1 cellular context compared by ENCODE assay signal in the genomic region with DNA sequence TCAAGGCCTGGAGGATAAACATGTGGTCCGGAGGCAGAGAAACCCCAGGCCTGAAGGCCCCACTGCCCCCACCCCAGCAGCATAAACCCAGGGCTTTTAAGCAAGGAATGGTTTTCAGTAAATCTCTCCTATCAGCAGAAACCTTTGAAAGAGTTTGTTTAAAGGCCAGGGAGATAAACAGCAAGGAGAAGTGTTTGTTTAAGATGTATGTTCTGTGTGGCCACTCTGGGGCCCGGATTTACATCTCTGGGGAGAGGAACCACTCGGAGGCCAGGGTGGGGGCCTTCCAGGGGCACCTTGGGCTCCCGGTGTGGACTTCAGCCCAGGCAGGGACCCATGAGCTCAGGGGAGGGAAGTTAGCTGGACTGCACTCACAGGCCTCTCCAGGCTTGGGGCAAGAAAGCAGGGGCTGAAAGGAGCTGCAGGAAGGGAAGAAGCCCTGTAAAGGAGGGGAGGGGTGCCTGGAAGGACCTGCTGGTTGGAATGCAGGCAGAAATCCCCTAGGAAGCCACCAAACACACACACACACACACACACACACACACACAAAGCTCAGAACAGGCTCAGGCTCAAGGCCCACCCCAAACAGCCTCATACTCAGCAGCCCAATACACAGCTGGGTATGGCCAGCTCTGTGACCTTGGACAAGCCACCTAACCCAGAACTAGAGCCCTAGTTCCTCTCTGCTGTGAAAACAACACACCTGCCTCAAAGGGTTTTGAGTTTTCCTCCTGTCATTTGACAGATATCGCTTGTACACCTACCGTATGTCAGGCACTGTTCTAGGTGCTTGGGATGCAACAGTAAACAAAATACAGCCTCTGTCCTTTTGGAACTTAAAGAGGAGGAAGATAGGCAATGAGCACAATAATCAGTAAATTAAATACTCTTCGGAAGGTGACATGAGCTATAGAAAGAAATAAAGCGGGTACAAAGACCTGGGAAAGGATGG.
TF ChIP-seq lines count a peak whose summit lies in the region.

No MANE protein-coding gene starts in this region.

TF ChIP-seq in HepG2, 621 proteins besides CTCF, POLR2A, EP300 and RAD21 (continued from another document and continues in another):
- TF ChIP-seq RNF219 (CRISPR knock-in tag; IDR thresholded peaks at IDR 0.05) (no peak), ONECUT2 (CRISPR knock-in tag; IDR thresholded peaks at IDR 0.05) (no peak), ZNF337 (CRISPR knock-in tag; IDR thresholded peaks at IDR 0.05; ENCODE audit: borderline replicate concordance, low read depth) (peak; percentile 68; the same call in 1 of the 2 replicates), NR2F2 (IDR thresholded peaks at IDR 0.05; ENCODE audit: borderline replicate concordance, low read depth) (no peak; the same call in 1 of the 2 replicates), CEBPB (IDR thresholded peaks at IDR 0.05; ENCODE audit: borderline replicate concordance, low read depth, low read length) (no peak), TSC22D2 (CRISPR knock-in tag; IDR thresholded peaks at IDR 0.05; ENCODE audit: borderline replicate concordance) (0 out of 2 replicates have a peak, but pooled peaks have one; percentile 0), SCMH1 (CRISPR knock-in tag; IDR thresholded peaks at IDR 0.05; ENCODE audit: borderline replicate concordance) (no peak), ZNF619 (CRISPR knock-in tag; IDR thresholded peaks at IDR 0.05) (no peak), ZFAT (CRISPR knock-in tag; conservative IDR thresholded peaks at IDR 0.05) (no peak), ZNF343 (CRISPR knock-in tag; IDR thresholded peaks at IDR 0.05) (peak; percentile 13; the same call in 1 of the 2 replicates), ZNF160 (CRISPR knock-in tag; IDR thresholded peaks at IDR 0.05) (no peak), ZNF260 (CRISPR knock-in tag; IDR thresholded peaks at IDR 0.05; ENCODE audit: borderline replicate concordance, low read depth) (no peak), ZMYM3 (CRISPR knock-in tag; IDR thresholded peaks at IDR 0.05) (peak; percentile 98), FOXA1 (IDR thresholded peaks at IDR 0.05) (no peak), FOXA1 (CRISPR knock-in tag; IDR thresholded peaks at IDR 0.05) (peak; percentile 87), ZNF781 (CRISPR knock-in tag; IDR thresholded peaks at IDR 0.05; ENCODE audit: borderline replicate concordance, not compliant biosample characterization) (no peak), ISX (CRISPR knock-in tag; conservative IDR thresholded peaks at IDR 0.05) (peak; percentile 57; the same call in 1 of the 2 replicates), NAIF1 (CRISPR knock-in tag; IDR thresholded peaks at IDR 0.05; ENCODE audit: borderline replicate concordance) (no peak), ZNF275 (CRISPR knock-in tag; IDR thresholded peaks at IDR 0.05; ENCODE audit: borderline replicate concordance) (peak; percentile 93; the same call in 1 of the 2 replicates), PRDM10 (CRISPR knock-in tag; IDR thresholded peaks at IDR 0.05; ENCODE audit: low read depth) (peak; percentile 82), NFYC (CRISPR knock-in tag; IDR thresholded peaks at IDR 0.05) (no peak), KAT2B (IDR thresholded peaks at IDR 0.05; ENCODE audit: borderline replicate concordance, low read depth, low read length) (no peak), ZNF34 (CRISPR knock-in tag; IDR thresholded peaks at IDR 0.05; ENCODE audit: borderline replicate concordance) (no peak; the same call in 1 of the 2 replicates), ZBTB25 (CRISPR knock-in tag; IDR thresholded peaks at IDR 0.05) (peak; percentile 68; the same call in 1 of the 2 replicates), ZNF10 (CRISPR knock-in tag; IDR thresholded peaks at IDR 0.05; ENCODE audit: borderline replicate concordance, low read depth) (no peak), NONO (IDR thresholded peaks at IDR 0.05) (no peak), NONO (CRISPR knock-in tag; conservative IDR thresholded peaks at IDR 0.05) (peak; percentile 72; the same call in 1 of the 2 replicates), CEBPG (CRISPR knock-in tag; IDR thresholded peaks at IDR 0.05) (peak; percentile 47; the same call in 1 of the 2 replicates), DMAP1 (CRISPR knock-in tag; IDR thresholded peaks at IDR 0.05) (peak; percentile 60; the same call in 1 of the 2 replicates), ZNF710 (CRISPR knock-in tag; IDR thresholded peaks at IDR 0.05; ENCODE audit: borderline replicate concordance) (peak; percentile 97), MTA1 (CRISPR knock-in tag; IDR thresholded peaks at IDR 0.05; ENCODE audit: borderline replicate concordance) (peak; percentile 98), ZNF234 (CRISPR knock-in tag; conservative IDR thresholded peaks at IDR 0.05) (no peak)
- TF ChIP-seq, protein P1, sequence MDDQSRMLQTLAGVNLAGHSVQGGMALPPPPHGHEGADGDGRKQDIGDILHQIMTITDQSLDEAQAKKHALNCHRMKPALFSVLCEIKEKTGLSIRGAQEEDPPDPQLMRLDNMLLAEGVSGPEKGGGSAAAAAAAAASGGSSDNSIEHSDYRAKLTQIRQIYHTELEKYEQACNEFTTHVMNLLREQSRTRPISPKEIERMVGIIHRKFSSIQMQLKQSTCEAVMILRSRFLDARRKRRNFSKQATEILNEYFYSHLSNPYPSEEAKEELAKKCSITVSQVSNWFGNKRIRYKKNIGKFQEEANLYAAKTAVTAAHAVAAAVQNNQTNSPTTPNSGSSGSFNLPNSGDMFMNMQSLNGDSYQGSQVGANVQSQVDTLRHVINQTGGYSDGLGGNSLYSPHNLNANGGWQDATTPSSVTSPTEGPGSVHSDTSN (CRISPR knock-in tag; IDR thresholded peaks at IDR 0.05; ENCODE audit: borderline replicate concordance), result peak; percentile 74; the same call in 1 of the 2 replicates
- TF ChIP-seq, protein P2, sequence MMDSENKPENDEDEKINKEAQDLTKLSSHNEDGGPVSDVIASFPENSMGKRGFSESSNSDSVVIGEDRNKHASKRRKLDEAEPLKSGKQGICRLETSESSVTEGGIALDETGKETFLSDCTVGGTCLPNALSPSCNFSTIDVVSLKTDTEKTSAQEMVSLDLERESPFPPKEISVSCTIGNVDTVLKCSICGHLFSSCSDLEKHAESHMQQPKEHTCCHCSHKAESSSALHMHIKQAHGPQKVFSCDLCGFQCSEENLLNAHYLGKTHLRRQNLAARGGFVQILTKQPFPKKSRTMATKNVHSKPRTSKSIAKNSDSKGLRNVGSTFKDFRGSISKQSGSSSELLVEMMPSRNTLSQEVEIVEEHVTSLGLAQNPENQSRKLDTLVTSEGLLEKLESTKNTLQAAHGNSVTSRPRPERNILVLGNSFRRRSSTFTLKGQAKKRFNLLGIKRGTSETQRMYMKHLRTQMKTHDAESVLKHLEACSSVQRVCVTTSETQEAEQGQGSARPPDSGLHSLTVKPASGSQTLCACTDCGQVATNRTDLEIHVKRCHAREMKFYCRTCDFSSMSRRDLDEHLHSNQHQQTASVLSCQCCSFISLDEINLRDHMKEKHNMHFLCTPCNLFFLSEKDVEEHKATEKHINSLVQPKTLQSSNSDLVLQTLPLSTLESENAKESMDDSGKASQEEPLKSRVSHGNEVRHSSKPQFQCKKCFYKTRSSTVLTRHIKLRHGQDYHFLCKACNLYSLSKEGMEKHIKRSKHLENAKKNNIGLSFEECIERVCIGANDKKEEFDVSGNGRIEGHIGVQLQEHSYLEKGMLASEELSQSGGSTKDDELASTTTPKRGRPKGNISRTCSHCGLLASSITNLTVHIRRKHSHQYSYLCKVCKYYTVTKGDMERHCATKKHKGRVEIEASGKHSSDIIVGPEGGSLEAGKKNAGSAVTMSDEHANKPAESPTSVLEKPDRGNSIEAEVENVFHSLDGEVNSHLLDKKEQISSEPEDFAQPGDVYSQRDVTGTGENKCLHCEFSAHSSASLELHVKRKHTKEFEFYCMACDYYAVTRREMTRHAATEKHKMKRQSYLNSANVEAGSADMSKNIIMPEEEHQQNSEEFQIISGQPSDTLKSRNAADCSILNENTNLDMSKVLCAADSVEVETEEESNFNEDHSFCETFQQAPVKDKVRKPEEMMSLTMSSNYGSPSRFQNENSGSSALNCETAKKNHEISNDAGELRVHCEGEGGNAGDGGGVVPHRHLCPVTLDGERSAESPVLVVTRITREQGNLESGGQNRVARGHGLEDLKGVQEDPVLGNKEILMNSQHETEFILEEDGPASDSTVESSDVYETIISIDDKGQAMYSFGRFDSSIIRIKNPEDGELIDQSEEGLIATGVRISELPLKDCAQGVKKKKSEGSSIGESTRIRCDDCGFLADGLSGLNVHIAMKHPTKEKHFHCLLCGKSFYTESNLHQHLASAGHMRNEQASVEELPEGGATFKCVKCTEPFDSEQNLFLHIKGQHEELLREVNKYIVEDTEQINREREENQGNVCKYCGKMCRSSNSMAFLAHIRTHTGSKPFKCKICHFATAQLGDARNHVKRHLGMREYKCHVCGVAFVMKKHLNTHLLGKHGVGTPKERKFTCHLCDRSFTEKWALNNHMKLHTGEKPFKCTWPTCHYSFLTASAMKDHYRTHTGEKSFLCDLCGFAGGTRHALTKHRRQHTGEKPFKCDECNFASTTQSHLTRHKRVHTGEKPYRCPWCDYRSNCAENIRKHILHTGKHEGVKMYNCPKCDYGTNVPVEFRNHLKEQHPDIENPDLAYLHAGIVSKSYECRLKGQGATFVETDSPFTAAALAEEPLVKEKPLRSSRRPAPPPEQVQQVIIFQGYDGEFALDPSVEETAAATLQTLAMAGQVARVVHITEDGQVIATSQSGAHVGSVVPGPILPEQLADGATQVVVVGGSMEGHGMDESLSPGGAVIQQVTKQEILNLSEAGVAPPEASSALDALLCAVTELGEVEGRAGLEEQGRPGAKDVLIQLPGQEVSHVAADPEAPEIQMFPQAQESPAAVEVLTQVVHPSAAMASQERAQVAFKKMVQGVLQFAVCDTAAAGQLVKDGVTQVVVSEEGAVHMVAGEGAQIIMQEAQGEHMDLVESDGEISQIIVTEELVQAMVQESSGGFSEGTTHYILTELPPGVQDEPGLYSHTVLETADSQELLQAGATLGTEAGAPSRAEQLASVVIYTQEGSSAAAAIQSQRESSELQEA (CRISPR knock-in tag; IDR thresholded peaks at IDR 0.05; ENCODE audit: not compliant biosample characterization), result no peak
